In the genomic region with DNA sequence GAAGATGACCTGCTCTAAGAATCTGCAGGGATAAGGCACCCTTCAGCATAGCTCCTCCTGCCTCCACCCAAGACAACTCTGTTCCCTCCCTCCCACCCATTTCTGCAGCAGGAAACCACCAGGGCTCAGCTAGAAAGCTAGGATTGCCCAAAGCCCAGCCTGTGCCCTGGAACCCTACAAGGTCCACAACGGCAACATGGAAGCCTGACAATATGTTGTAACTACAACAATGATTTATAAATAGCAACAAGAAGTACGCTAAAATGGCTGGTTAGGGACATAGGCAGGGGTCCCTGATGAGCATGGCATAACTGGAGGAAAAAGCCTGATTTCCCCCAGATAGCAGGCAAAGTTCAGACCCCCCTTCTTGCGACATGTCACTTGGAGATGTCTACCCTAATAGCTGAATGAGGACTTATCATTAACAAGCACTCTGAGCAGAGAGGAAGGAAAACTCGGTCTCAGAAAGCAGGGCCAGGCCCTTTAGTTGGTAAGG, we compare ENCODE assay signal across 8 cellular contexts. TPM values are rescaled to one million over a fixed set of nuclear protein-coding genes. Genes with fewer than 3 reads are reported as not detected.
DNase-seq lines count a peak whose midpoint lies in the region; ATAC-seq and TF ChIP-seq lines count a peak whose summit lies in the region.

No MANE protein-coding gene starts in this region.

- no peak for DNase-seq in activated CD8-positive, alpha-beta T cell treated with anti-CD3 and anti-CD28 coated beads for 36 hours
- no peak for DNase-seq in activated CD8-positive, alpha-beta T cell treated with anti-CD3 and anti-CD28 coated beads, Interleukin-2, amount 10 ng/mL, durations not matched to agents 7 days and 5 days
- no peak for DNase-seq in Panc1 (ENCODE audit: low read depth, low spot score)
- DNase-seq in left ventricle myocardium inferior = no peak
- DNase-seq in suprapubic skin (ENCODE audit: low spot score in 2 of 2) = no peak
- DNase-seq in LoVo (ENCODE audit: low spot score) = no peak
- no peak for DNase-seq in immature natural killer cell

- H3K4me1 Mint-ChIP-seq in activated CD8-positive, alpha-beta T cell treated with anti-CD3 and anti-CD28 coated beads for 36 hours (ENCODE audit: low read depth) = peaks cover 79% of the 10 kb centered on the region
- peaks cover 64% of the 10 kb centered on the region for H3K4me1 Mint-ChIP-seq in activated CD8-positive, alpha-beta T cell treated with anti-CD3 and anti-CD28 coated beads, Interleukin-2, amount 10 ng/mL, durations not matched to agents 7 days and 5 days (ENCODE audit: low read depth)
- peaks cover 61 to 76% of the 10 kb centered on the region in 2 donors for H3K4me1 Mint-ChIP-seq in immature natural killer cell

- no peaks in the 10 kb centered on the region for H3K27me3 Mint-ChIP-seq in activated CD8-positive, alpha-beta T cell treated with anti-CD3 and anti-CD28 coated beads for 36 hours
- H3K27me3 Mint-ChIP-seq in activated CD8-positive, alpha-beta T cell treated with anti-CD3 and anti-CD28 coated beads, Interleukin-2, amount 10 ng/mL, durations not matched to agents 7 days and 5 days (ENCODE audit: low read depth) = no peaks in the 10 kb centered on the region
- H3K27me3 Mint-ChIP-seq in immature natural killer cell (ENCODE audit: low read depth in 3 of 3) = peaks cover 0 to 4% (median 1%) of the 10 kb centered on the region in 3 donors

- in situ Hi-C loops in Panc1 (cut with HindIII; ENCODE audit: low pct_unique_long_range_greater_than_20kb, low sequenced_read_pairs) = no loop called here

- peak overlapping the region; percentile 47 for H3K27ac Mint-ChIP-seq in activated CD8-positive, alpha-beta T cell treated with anti-CD3 and anti-CD28 coated beads for 36 hours
- H3K27ac Mint-ChIP-seq in activated CD8-positive, alpha-beta T cell treated with anti-CD3 and anti-CD28 coated beads, Interleukin-2, amount 10 ng/mL, durations not matched to agents 7 days and 5 days = no peak overlapping the region
- H3K27ac Mint-ChIP-seq in immature natural killer cell = peak overlapping the region in 2 of 6 donors; percentile 25 to 53

- ATAC-seq in activated CD8-positive, alpha-beta T cell treated with anti-CD3 and anti-CD28 coated beads for 36 hours = no peak
- no peak for ATAC-seq in activated CD8-positive, alpha-beta T cell treated with anti-CD3 and anti-CD28 coated beads, Interleukin-2, amount 10 ng/mL, durations not matched to agents 7 days and 5 days
- ATAC-seq in Panc1 (no peak), HG03095 (IDR thresholded peaks at IDR 0.05; ENCODE audit: unreplicated experiment) (no peak)

- H3K9me3 Mint-ChIP-seq in activated CD8-positive, alpha-beta T cell treated with anti-CD3 and anti-CD28 coated beads for 36 hours = no peaks in the 10 kb centered on the region
- H3K9me3 Mint-ChIP-seq in activated CD8-positive, alpha-beta T cell treated with anti-CD3 and anti-CD28 coated beads, Interleukin-2, amount 10 ng/mL, durations not matched to agents 7 days and 5 days (ENCODE audit: insufficient read depth) = no peaks in the 10 kb centered on the region
- H3K9me3 Mint-ChIP-seq in immature natural killer cell = no peaks in the 10 kb centered on the region

- intact Hi-C loops in activated CD8-positive, alpha-beta T cell treated with anti-CD3 and anti-CD28 coated beads for 36 hours (cut with micrococcal nuclease) = no loop called here
- intact Hi-C loops in Panc1 (cut with micrococcal nuclease; ENCODE audit: unreplicated experiment) = no loop called here
- intact Hi-C loops in left ventricle myocardium inferior (cut with micrococcal nuclease) = loop anchor here (10.0 kb wide), 1 partner anchor 48 kb away; no protein-coding TSS in a partner anchor

- no peak for TF ChIP-seq CTCF in activated CD8-positive, alpha-beta T cell treated with anti-CD3 and anti-CD28 coated beads for 36 hours (IDR thresholded peaks at IDR 0.05)
- no peak for TF ChIP-seq CTCF in Panc1 (IDR thresholded peaks at IDR 0.05)
- no peak for TF ChIP-seq CTCF in left ventricle myocardium inferior (IDR thresholded peaks at IDR 0.05; ENCODE audit: borderline replicate concordance)
- no peak for TF ChIP-seq CTCF in suprapubic skin (IDR thresholded peaks at IDR 0.05)

- H3K27ac ChIP-seq in Panc1 (ENCODE audit: low read length) = peak overlapping the region; percentile 91
- H3K27ac ChIP-seq in left ventricle myocardium inferior (replicated peaks) = peak overlapping the region; percentile 68
- peak overlapping the region; percentile 1 for H3K27ac ChIP-seq in suprapubic skin

- BruUV-seq in Panc1 (replicated peaks; lab: Mats Ljungman, UMichigan) = no TSS peak

- H3K27me3 ChIP-seq in Panc1 (ENCODE audit: control insufficient read depth, insufficient read depth, low read length) = no peaks in the 10 kb centered on the region
- no peaks in the 10 kb centered on the region for H3K27me3 ChIP-seq in left ventricle myocardium inferior (ENCODE audit: low read depth)
- H3K27me3 ChIP-seq in suprapubic skin = no peaks in the 10 kb centered on the region

- H3K36me3 Mint-ChIP-seq in activated CD8-positive, alpha-beta T cell treated with anti-CD3 and anti-CD28 coated beads for 36 hours (ENCODE audit: low read depth) = peaks cover 10% of the 10 kb centered on the region
- H3K36me3 Mint-ChIP-seq in activated CD8-positive, alpha-beta T cell treated with anti-CD3 and anti-CD28 coated beads, Interleukin-2, amount 10 ng/mL, durations not matched to agents 7 days and 5 days (ENCODE audit: low read depth) = peaks cover 15% of the 10 kb centered on the region
- H3K36me3 Mint-ChIP-seq in immature natural killer cell = peaks cover 0 to 4% (median 0%) of the 10 kb centered on the region in 3 donors

- POLR2A ChIA-PET in activated CD8-positive, alpha-beta T cell treated with anti-CD3 and anti-CD28 coated beads for 36 hours (lab: Charles Lee) = interaction anchor here (1.0 to 1.1 kb wide), 2 partner anchors 9 to 13 kb away, joined by 3 to 4 read pairs; no protein-coding TSS in a partner anchor
- POLR2A ChIA-PET in activated CD8-positive, alpha-beta T cell treated with anti-CD3 and anti-CD28 coated beads, Interleukin-2, amount 10 ng/mL, durations not matched to agents 7 days and 5 days (lab: Charles Lee) = interaction anchor here (0.6 to 2.1 kb wide), 7 partner anchors 10 to 85 kb away, joined by 3 to 6 read pairs (median 3); no protein-coding TSS in a partner anchor
- POLR2A ChIA-PET in Panc1 (lab: Charles Lee) = no interaction called here

- H3K4me3 ChIP-seq in Panc1 (ENCODE audit: low read depth in 2 of 2, low read length in 2 of 2) = peak overlapping the region in 1 of 2 experiments; percentile 39; a peak in 2 of 4 replicates
- no peak overlapping the region for H3K4me3 ChIP-seq in left ventricle myocardium inferior
- no peak overlapping the region for H3K4me3 ChIP-seq in suprapubic skin

- H3K4me1 ChIP-seq in Panc1 (ENCODE audit: control insufficient read depth, insufficient read depth, low read length) = peaks cover 83% of the 10 kb centered on the region
- H3K4me1 ChIP-seq in left ventricle myocardium inferior = peaks cover 96% of the 10 kb centered on the region
- H3K4me1 ChIP-seq in suprapubic skin = peaks cover 88% of the 10 kb centered on the region

- CTCF ChIA-PET in activated CD8-positive, alpha-beta T cell treated with anti-CD3 and anti-CD28 coated beads for 36 hours (lab: Charles Lee) = interaction anchor here (0.7 to 1.3 kb wide), 3 partner anchors 21 to 37 kb away, joined by 3 to 5 read pairs (median 3); partner anchors contain the start of gene FCSK
- CTCF ChIA-PET in activated CD8-positive, alpha-beta T cell treated with anti-CD3 and anti-CD28 coated beads, Interleukin-2, amount 10 ng/mL, durations not matched to agents 7 days and 5 days (lab: Charles Lee) = interaction anchor here (0.9 to 1.3 kb wide), 2 partner anchors 52 to 77 kb away, joined by 3 read pairs; no protein-coding TSS in a partner anchor
- CTCF ChIA-PET in Panc1 (lab: Charles Lee) = interaction anchor here (0.6 kb wide), 1 partner anchor 51 kb away, joined by 13 read pairs; no protein-coding TSS in a partner anchor

- TF ChIP-seq EP300 in suprapubic skin (IDR thresholded peaks at IDR 0.05) = no peak

- H3K9me3 ChIP-seq in Panc1 (ENCODE audit: control insufficient read depth, insufficient read depth, low read depth, low read length) (no peaks in the 10 kb centered on the region), left ventricle myocardium inferior (replicated peaks) (no peaks in the 10 kb centered on the region), suprapubic skin (no peaks in the 10 kb centered on the region)

- TF ChIP-seq POLR2A in suprapubic skin (IDR thresholded peaks at IDR 0.05) = no peak

- H3K4me3 Mint-ChIP-seq in activated CD8-positive, alpha-beta T cell treated with anti-CD3 and anti-CD28 coated beads for 36 hours = no peak overlapping the region
- no peak overlapping the region for H3K4me3 Mint-ChIP-seq in activated CD8-positive, alpha-beta T cell treated with anti-CD3 and anti-CD28 coated beads, Interleukin-2, amount 10 ng/mL, durations not matched to agents 7 days and 5 days
- no peak overlapping the region for H3K4me3 Mint-ChIP-seq in immature natural killer cell

- H3K36me3 ChIP-seq in Panc1 (ENCODE audit: control insufficient read depth, insufficient read depth, low read length) = no peaks in the 10 kb centered on the region; the same call in 1 of the 2 replicates
- no peaks in the 10 kb centered on the region for H3K36me3 ChIP-seq in left ventricle myocardium inferior
- peaks cover 3% of the 10 kb centered on the region for H3K36me3 ChIP-seq in suprapubic skin

- WGBS in suprapubic skin = 52% methylated on average over 4 of the region's 4 CpGs

RNA-seq across cellular contexts. Expression of gene ST3GAL2, which starts 6.5 kb away (rescaled TPM):
- 10 to 100 TPM; 13.2 to 19.0 TPM for total RNA-seq in activated CD8-positive, alpha-beta T cell treated with anti-CD3 and anti-CD28 coated beads for 36 hours
- total RNA-seq in activated CD8-positive, alpha-beta T cell treated with anti-CD3 and anti-CD28 coated beads, Interleukin-2, amount 10 ng/mL, durations not matched to agents 7 days and 5 days = 10 to 100 TPM; 34.1 to 39.0 TPM
- total RNA-seq in Panc1 (2021; ENCODE audit: unreplicated experiment) (84.2 TPM), left ventricle myocardium inferior (22.3 TPM), suprapubic skin (10 to 100 TPM in 3 of 4 donors, 1 to 10 TPM in 1; 7.1 to 16.5 (median 11.1) TPM)
- 64.2 TPM for polyA plus RNA-seq in Panc1 (2012; ENCODE audit: insufficient read length)
- polyA plus RNA-seq in immature natural killer cell = 10 to 100 TPM; 11.1 to 20.7 (median 17.4) TPM

RNA-seq across cellular contexts. Expression of gene FCSK, which starts 22.0 kb away (rescaled TPM):
- total RNA-seq in activated CD8-positive, alpha-beta T cell treated with anti-CD3 and anti-CD28 coated beads for 36 hours = 10 to 100 TPM; 11.0 to 11.1 TPM
- 10 to 100 TPM; 17.3 to 18.8 TPM for total RNA-seq in activated CD8-positive, alpha-beta T cell treated with anti-CD3 and anti-CD28 coated beads, Interleukin-2, amount 10 ng/mL, durations not matched to agents 7 days and 5 days
- 16.9 TPM for total RNA-seq in Panc1 (2021; ENCODE audit: unreplicated experiment)
- 17.4 TPM for polyA plus RNA-seq in Panc1 (2012; ENCODE audit: insufficient read length)
- total RNA-seq in left ventricle myocardium inferior = 7.4 TPM
- total RNA-seq in suprapubic skin = 10 to 100 TPM; 15.7 to 44.7 (median 23.2) TPM
- polyA plus RNA-seq in immature natural killer cell = 10 to 100 TPM in 2 of 3 donors, 1 to 10 TPM in 1; 6.7 to 11.9 (median 10.5) TPM

Comparison
In these comparisons a context has a peak if more than half of its experiments do, and no peak if none do; other contexts are left out.
1. H3K27ac ChIP-seq: peak in every context shown above with its lines; median percentile 91 in Panc1; 68 in left ventricle myocardium inferior; 1 in suprapubic skin.